ENCODE assay signal across 12 cellular contexts in genomic region chr7:104963991-104964385, GRCh38. TPM values are rescaled to one million over a fixed set of nuclear protein-coding genes. Genes with fewer than 3 reads are reported as not detected.
A peak's percentile ranks its signal among the peaks of the same experiment; 100 is the strongest.
DNase-seq lines count a peak whose midpoint lies in the region; ATAC-seq and TF ChIP-seq lines count a peak whose summit lies in the region.
"Had no signal": no experiment of that assay in that cellular context is flagged by ENCODE, and none has a peak within 500 bp of the region (broad histone marks: within the 10 kb centered on the region; RNA-seq: fewer than 3 reads in every experiment).

No MANE protein-coding gene starts in this region.

- peaks cover 3% of the 10 kb centered on the region for H3K27me3 Mint-ChIP-seq in glutamatergic neuron (ENCODE audit: unreplicated experiment)

- intact Hi-C loops in Panc1 (cut with micrococcal nuclease; ENCODE audit: unreplicated experiment) = no loop called here

- no peaks in the 10 kb centered on the region for H3K36me3 ChIP-seq in Panc1 (ENCODE audit: control insufficient read depth, insufficient read depth, low read length)

- peak; percentile 31 for DNase-seq in NCI-H82 (lab: John Stamatoyannopoulos, UW)
- no peak for DNase-seq in NCI-H82 treated with DMSO at 0.1 percent for 48 hours (lab: John Stamatoyannopoulos, UW; ENCODE audit: unreplicated experiment)
- no peak for DNase-seq in Panc1 (ENCODE audit: low read depth, low spot score)
- DNase-seq in erythroblast (lab: John Stamatoyannopoulos, UW) = peak; percentile 19 to 22
- DNase-seq in glutamatergic neuron = no peak
- DNase-seq in NCI-H1105 treated with DMSO at 0.1 percent for 48 hours (lab: John Stamatoyannopoulos, UW) = no peak
- DNase-seq: central memory CD4-positive, alpha-beta T cell; NCI-H226; nephron progenitor cell; trophoblast cell had no signal

- in situ Hi-C loops in Panc1 (cut with HindIII; ENCODE audit: low pct_unique_long_range_greater_than_20kb, low sequenced_read_pairs) = no loop called here

- POLR2A ChIA-PET in Panc1 (lab: Charles Lee) = no interaction called here

- no peaks in the 10 kb centered on the region for H3K4me1 Mint-ChIP-seq in glutamatergic neuron (ENCODE audit: low read depth, unreplicated experiment)

- H3K9me3 ChIP-seq in Panc1 (ENCODE audit: control insufficient read depth, insufficient read depth, low read depth, low read length) = no peaks in the 10 kb centered on the region

- H3K36me3 Mint-ChIP-seq in glutamatergic neuron (ENCODE audit: unreplicated experiment) = no peaks in the 10 kb centered on the region

- peaks cover 5% of the 10 kb centered on the region for H3K9me3 Mint-ChIP-seq in glutamatergic neuron (ENCODE audit: unreplicated experiment)

- no peaks in the 10 kb centered on the region for H3K27me3 ChIP-seq in Panc1 (ENCODE audit: control insufficient read depth, insufficient read depth, low read length)

- no peak for TF ChIP-seq POLR2A in erythroblast (IDR thresholded peaks at IDR 0.05; ENCODE audit: low read length)

- TF ChIP-seq CTCF in Panc1 (IDR thresholded peaks at IDR 0.05) = no peak
- no peak for TF ChIP-seq CTCF in glutamatergic neuron (IDR thresholded peaks at IDR 0.05; ENCODE audit: partially characterized antibody, unreplicated experiment)

- BruUV-seq in Panc1 (replicated peaks; lab: Mats Ljungman, UMichigan) = no TSS peak

- CTCF ChIA-PET in Panc1 (lab: Charles Lee) = no interaction called here

- no peak overlapping the region for H3K27ac Mint-ChIP-seq in glutamatergic neuron (ENCODE audit: unreplicated experiment)
- H3K27ac Mint-ChIP-seq: nephron progenitor cell had no signal

- H3K4me3 Mint-ChIP-seq in glutamatergic neuron (ENCODE audit: unreplicated experiment) = no peak overlapping the region
- H3K4me3 Mint-ChIP-seq: nephron progenitor cell had no signal

- ATAC-seq in Panc1 (peak; percentile 35; the same call in 1 of the 2 replicates), GM21528 (IDR thresholded peaks at IDR 0.05; ENCODE audit: low FRiP score, unreplicated experiment) (no peak)

- H3K4me1 ChIP-seq in Panc1 (ENCODE audit: control insufficient read depth, insufficient read depth, low read length) = no peaks in the 10 kb centered on the region

- no peak overlapping the region for H3K27ac ChIP-seq in Panc1 (ENCODE audit: low read length)
- peak overlapping the region in 18 of 21 experiments; percentile 4 to 82 (median 63) for H3K27ac ChIP-seq in skin epidermis

- no peak overlapping the region for H3K4me3 ChIP-seq in Panc1 (ENCODE audit: low read depth in 2 of 2, low read length in 2 of 2)
- H3K4me3 ChIP-seq in skin epidermis = no peak overlapping the region

RNA-seq across cellular contexts. Expression of gene KMT2E, which starts 50.0 kb away (rescaled TPM):
- total RNA-seq in Panc1 (2021; ENCODE audit: unreplicated experiment) = 51.4 TPM
- polyA plus RNA-seq in Panc1 (2012; ENCODE audit: insufficient read length) = 20.9 TPM
- 126 TPM for total RNA-seq in glutamatergic neuron (ENCODE audit: unreplicated experiment)

Comparison
In these comparisons a context has a peak if more than half of its experiments do, and no peak if none do; other contexts are left out.
1. DNase-seq: peak in NCI-H82 (single experiment) and erythroblast (2 of 2); none in NCI-H82 treated with DMSO at 0.1 percent for 48 hours (single experiment), Panc1 (single experiment), glutamatergic neuron (single experiment) and NCI-H1105 treated with DMSO at 0.1 percent for 48 hours (single experiment).